1 cellular context compared by ENCODE assay signal in the genomic region with DNA sequence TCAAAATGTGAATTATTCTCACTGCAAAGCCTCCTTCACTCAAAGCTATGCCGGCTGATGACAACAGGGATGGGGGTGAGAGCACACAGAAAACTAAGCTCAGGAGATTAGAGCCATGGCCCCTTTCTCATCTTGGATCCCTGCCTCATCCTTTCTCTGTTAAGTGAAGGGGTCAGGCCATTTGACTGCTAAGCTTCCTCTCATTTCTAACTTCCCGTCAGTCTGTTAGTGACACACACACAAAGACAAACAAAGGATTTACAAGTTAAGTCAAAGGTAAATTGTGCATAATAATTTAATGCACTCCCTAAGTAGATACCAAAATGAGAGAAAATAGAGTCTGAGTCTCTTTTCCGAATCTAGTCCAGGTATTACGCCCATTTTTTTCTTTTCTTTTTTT.
TF ChIP-seq lines count a peak whose summit lies in the region.

No MANE protein-coding gene starts in this region.

TF ChIP-seq in GM12878, 131 proteins besides CTCF, POLR2A, EP300 and RAD21:
- TF ChIP-seq NRF1 (conservative IDR thresholded peaks at IDR 0.05; ENCODE audit: low read depth, low read length), result no peak
- TF ChIP-seq LARP7 (IDR thresholded peaks at IDR 0.05), result no peak
- TF ChIP-seq, protein P1, sequence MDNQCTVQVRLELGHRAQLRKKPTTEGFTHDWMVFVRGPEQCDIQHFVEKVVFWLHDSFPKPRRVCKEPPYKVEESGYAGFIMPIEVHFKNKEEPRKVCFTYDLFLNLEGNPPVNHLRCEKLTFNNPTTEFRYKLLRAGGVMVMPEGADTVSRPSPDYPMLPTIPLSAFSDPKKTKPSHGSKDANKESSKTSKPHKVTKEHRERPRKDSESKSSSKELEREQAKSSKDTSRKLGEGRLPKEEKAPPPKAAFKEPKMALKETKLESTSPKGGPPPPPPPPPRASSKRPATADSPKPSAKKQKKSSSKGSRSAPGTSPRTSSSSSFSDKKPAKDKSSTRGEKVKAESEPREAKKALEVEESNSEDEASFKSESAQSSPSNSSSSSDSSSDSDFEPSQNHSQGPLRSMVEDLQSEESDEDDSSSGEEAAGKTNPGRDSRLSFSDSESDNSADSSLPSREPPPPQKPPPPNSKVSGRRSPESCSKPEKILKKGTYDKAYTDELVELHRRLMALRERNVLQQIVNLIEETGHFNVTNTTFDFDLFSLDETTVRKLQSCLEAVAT (IDR thresholded peaks at IDR 0.05), result no peak
- TF ChIP-seq KAT2A (conservative IDR thresholded peaks at IDR 0.05; ENCODE audit: control insufficient read depth, low read depth, low read length), result no peak
- no peak for TF ChIP-seq NR2C2 (IDR thresholded peaks at IDR 0.05; ENCODE audit: borderline replicate concordance, control insufficient read depth, insufficient read length, low read depth)
- no peak for TF ChIP-seq BHLHE40 (IDR thresholded peaks at IDR 0.05; ENCODE audit: borderline replicate concordance in 1 of 2, low read depth in 2 of 2, low read length in 1 of 2)
- TF ChIP-seq ZNF622 (IDR thresholded peaks at IDR 0.05), result no peak
- TF ChIP-seq BMI1 (IDR thresholded peaks at IDR 0.05; ENCODE audit: borderline replicate concordance), result no peak
- TF ChIP-seq CEBPB (IDR thresholded peaks at IDR 0.05; ENCODE audit: borderline replicate concordance in 1 of 2, low read depth in 2 of 2, low read length in 2 of 2), result no peak
- TF ChIP-seq CHD4 (IDR thresholded peaks at IDR 0.05), result no peak
- TF ChIP-seq ATF7 (IDR thresholded peaks at IDR 0.05; ENCODE audit: low read depth), result no peak
- TF ChIP-seq, protein P2, sequence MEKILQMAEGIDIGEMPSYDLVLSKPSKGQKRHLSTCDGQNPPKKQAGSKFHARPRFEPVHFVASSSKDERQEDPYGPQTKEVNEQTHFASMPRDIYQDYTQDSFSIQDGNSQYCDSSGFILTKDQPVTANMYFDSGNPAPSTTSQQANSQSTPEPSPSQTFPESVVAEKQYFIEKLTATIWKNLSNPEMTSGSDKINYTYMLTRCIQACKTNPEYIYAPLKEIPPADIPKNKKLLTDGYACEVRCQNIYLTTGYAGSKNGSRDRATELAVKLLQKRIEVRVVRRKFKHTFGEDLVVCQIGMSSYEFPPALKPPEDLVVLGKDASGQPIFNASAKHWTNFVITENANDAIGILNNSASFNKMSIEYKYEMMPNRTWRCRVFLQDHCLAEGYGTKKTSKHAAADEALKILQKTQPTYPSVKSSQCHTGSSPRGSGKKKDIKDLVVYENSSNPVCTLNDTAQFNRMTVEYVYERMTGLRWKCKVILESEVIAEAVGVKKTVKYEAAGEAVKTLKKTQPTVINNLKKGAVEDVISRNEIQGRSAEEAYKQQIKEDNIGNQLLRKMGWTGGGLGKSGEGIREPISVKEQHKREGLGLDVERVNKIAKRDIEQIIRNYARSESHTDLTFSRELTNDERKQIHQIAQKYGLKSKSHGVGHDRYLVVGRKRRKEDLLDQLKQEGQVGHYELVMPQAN (conservative IDR thresholded peaks at IDR 0.05), result no peak
